8 cellular contexts compared by ENCODE assay signal in genomic region chr4:7960790-7961655, GRCh38. TPM values are rescaled to one million over a fixed set of nuclear protein-coding genes. Genes with fewer than 3 reads are reported as not detected.
DNase-seq lines count a peak whose midpoint lies in the region; ATAC-seq and TF ChIP-seq lines count a peak whose summit lies in the region.

No MANE protein-coding gene starts in this region.

- no peak for DNase-seq in T-helper 17 cell
- no peak for DNase-seq in central memory CD8-positive, alpha-beta T cell (ENCODE audit: low spot score in 2 of 2)
- DNase-seq in neural crest cell (ENCODE audit: low read depth, low spot score): no peak
- no peak for DNase-seq in upper lobe of right lung
- no peak for DNase-seq in cerebellum (ENCODE audit: low spot score)
- no peak for DNase-seq in NCI-H146 treated with DMSO at 0.1 percent for 48 hours (lab: John Stamatoyannopoulos, UW; ENCODE audit: unreplicated experiment)

- no peaks in the 10 kb centered on the region for H3K27me3 ChIP-seq in upper lobe of right lung

- H3K36me3 ChIP-seq in upper lobe of right lung: no peaks in the 10 kb centered on the region

- TF ChIP-seq CTCF in neural crest cell (conservative IDR thresholded peaks at IDR 0.05): no peak
- TF ChIP-seq CTCF in upper lobe of right lung (IDR thresholded peaks at IDR 0.05): no peak

- peak overlapping the region; percentile 24 for H3K27ac ChIP-seq in upper lobe of right lung

- peaks cover 22% of the 10 kb centered on the region for H3K4me1 Mint-ChIP-seq in T-helper 17 cell
- peaks cover 25% of the 10 kb centered on the region for H3K4me1 Mint-ChIP-seq in central memory CD8-positive, alpha-beta T cell
- peaks cover 41% of the 10 kb centered on the region for H3K4me1 Mint-ChIP-seq in neural crest cell

- H3K9me3 ChIP-seq in T-helper 17 cell (ENCODE audit: control insufficient read depth, low read length, poor library complexity, severe bottlenecking) (no peaks in the 10 kb centered on the region), upper lobe of right lung (no peaks in the 10 kb centered on the region)

- peak overlapping the region; percentile 80 for H3K4me3 Mint-ChIP-seq in T-helper 17 cell
- H3K4me3 Mint-ChIP-seq in central memory CD8-positive, alpha-beta T cell: peak overlapping the region; percentile 45
- no peak overlapping the region for H3K4me3 Mint-ChIP-seq in neural crest cell

- intact Hi-C loops in upper lobe of right lung (cut with DNase I): no loop called here

- peak; percentile 76 for ATAC-seq in GM18858 (IDR thresholded peaks at IDR 0.05; ENCODE audit: unreplicated experiment)
- ATAC-seq in HG02981 (IDR thresholded peaks at IDR 0.05; ENCODE audit: unreplicated experiment): peak; percentile 52
- peak; percentile 52 for ATAC-seq in T-helper 17 cell
- ATAC-seq in central memory CD8-positive, alpha-beta T cell (replicated peaks; ENCODE audit: extremely low read depth, poor library complexity, severe bottlenecking): peak; percentile 21
- ATAC-seq in upper lobe of right lung: no peak

- H3K27ac Mint-ChIP-seq in T-helper 17 cell (peak overlapping the region; percentile 66), neural crest cell (ENCODE audit: unreplicated experiment) (peak overlapping the region; percentile 89)
- H3K27ac Mint-ChIP-seq in central memory CD8-positive, alpha-beta T cell (ENCODE audit: low read depth): peak overlapping the region; percentile 79

- peaks cover 39% of the 10 kb centered on the region for H3K4me1 ChIP-seq in upper lobe of right lung

- H3K36me3 Mint-ChIP-seq in T-helper 17 cell (ENCODE audit: low read depth): no peaks in the 10 kb centered on the region
- H3K36me3 Mint-ChIP-seq in central memory CD8-positive, alpha-beta T cell (ENCODE audit: insufficient read depth): peaks cover 4% of the 10 kb centered on the region
- no peaks in the 10 kb centered on the region for H3K36me3 Mint-ChIP-seq in neural crest cell (ENCODE audit: low read depth)

- no peaks in the 10 kb centered on the region for H3K9me3 Mint-ChIP-seq in central memory CD8-positive, alpha-beta T cell
- H3K9me3 Mint-ChIP-seq in neural crest cell: no peaks in the 10 kb centered on the region

- no peak overlapping the region for H3K4me3 ChIP-seq in upper lobe of right lung

- no peaks in the 10 kb centered on the region for H3K27me3 Mint-ChIP-seq in T-helper 17 cell
- no peaks in the 10 kb centered on the region for H3K27me3 Mint-ChIP-seq in central memory CD8-positive, alpha-beta T cell
- no peaks in the 10 kb centered on the region for H3K27me3 Mint-ChIP-seq in neural crest cell (ENCODE audit: low read depth)

RNA-seq across cellular contexts. Expression of gene AFAP1, which starts 21.4 kb away (rescaled TPM):
- total RNA-seq in T-helper 17 cell (10 to 100 TPM; 17.6 to 26.7 TPM), neural crest cell (25.4 and 28.1 TPM in 2 replicates), upper lobe of right lung (28.7 TPM), cerebellum (74.6 TPM)
